ENCODE assay signal across 1 cellular context in genomic region chr14:68972507-68973272, GRCh38.
TF ChIP-seq lines count a peak whose summit lies in the region.

No MANE protein-coding gene starts in this region.

TF ChIP-seq in HepG2, 621 proteins besides CTCF, POLR2A, EP300 and RAD21 (continued from another document and continues in another):
- TF ChIP-seq ZBED4 (CRISPR knock-in tag; IDR thresholded peaks at IDR 0.05; ENCODE audit: borderline replicate concordance) (no peak), ZFP91 (CRISPR knock-in tag; IDR thresholded peaks at IDR 0.05; ENCODE audit: borderline replicate concordance) (no peak), PPARG (CRISPR knock-in tag; conservative IDR thresholded peaks at IDR 0.05) (no peak), ZBTB1 (CRISPR knock-in tag; IDR thresholded peaks at IDR 0.05; ENCODE audit: borderline replicate concordance) (no peak), U2AF2 (IDR thresholded peaks at IDR 0.05; ENCODE audit: low read depth, low read length) (no peak), ZNF747 (CRISPR knock-in tag; IDR thresholded peaks at IDR 0.05; ENCODE audit: borderline replicate concordance) (no peak), ELF3 (CRISPR knock-in tag; IDR thresholded peaks at IDR 0.05) (no peak), MAFF (IDR thresholded peaks at IDR 0.05; ENCODE audit: low read depth, low read length) (no peak), PHF21A (CRISPR knock-in tag; IDR thresholded peaks at IDR 0.05) (0 out of 2 replicates have a peak, but pooled peaks have one; percentile 22), ZSCAN31 (CRISPR knock-in tag; IDR thresholded peaks at IDR 0.05; ENCODE audit: low read depth) (no peak), RXRB (CRISPR knock-in tag; IDR thresholded peaks at IDR 0.05; ENCODE audit: borderline replicate concordance) (no peak), PCBP2 (optimal IDR thresholded peaks at IDR 0.05; ENCODE audit: low read depth, low read length, poor library complexity, severe bottlenecking) (no peak), ZNF782 (CRISPR knock-in tag; IDR thresholded peaks at IDR 0.05; ENCODE audit: borderline replicate concordance) (no peak), ZNF280D (CRISPR knock-in tag; IDR thresholded peaks at IDR 0.05) (no peak), SOX13 (IDR thresholded peaks at IDR 0.05) (no peak), SOX13 (CRISPR knock-in tag; conservative IDR thresholded peaks at IDR 0.05 in 1 of 2, IDR thresholded peaks at IDR 0.05 in 1 of 2) (peak in 1 of 2 experiments; percentile 17; a peak in 1 of 4 replicates), NR2F6 (IDR thresholded peaks at IDR 0.05) (no peak), NR2F6 (CRISPR knock-in tag; IDR thresholded peaks at IDR 0.05) (no peak), ZNF709 (CRISPR knock-in tag; IDR thresholded peaks at IDR 0.05) (no peak), GPBP1L1 (CRISPR knock-in tag; IDR thresholded peaks at IDR 0.05) (no peak), SOX6 (IDR thresholded peaks at IDR 0.05) (no peak), SOX6 (CRISPR knock-in tag; IDR thresholded peaks at IDR 0.05) (no peak), KAT2B (IDR thresholded peaks at IDR 0.05; ENCODE audit: borderline replicate concordance, low read depth, low read length) (no peak), RAD51 (IDR thresholded peaks at IDR 0.05; ENCODE audit: borderline replicate concordance) (no peak), GPN1 (CRISPR knock-in tag; IDR thresholded peaks at IDR 0.05; ENCODE audit: borderline replicate concordance) (no peak), NFAT5 (CRISPR knock-in tag; IDR thresholded peaks at IDR 0.05) (no peak), TRAFD1 (CRISPR knock-in tag; IDR thresholded peaks at IDR 0.05; ENCODE audit: borderline replicate concordance) (no peak), GATAD2A (CRISPR knock-in tag; IDR thresholded peaks at IDR 0.05) (0 out of 2 replicates have a peak, but pooled peaks have one; percentile 40), TEAD2 (CRISPR knock-in tag; IDR thresholded peaks at IDR 0.05) (no peak), EED (CRISPR knock-in tag; IDR thresholded peaks at IDR 0.05) (no peak), CREB1 (IDR thresholded peaks at IDR 0.05) (no peak), CREB1 (CRISPR knock-in tag; IDR thresholded peaks at IDR 0.05) (peak; percentile 22; the same call in 1 of the 2 replicates), CBX1 (IDR thresholded peaks at IDR 0.05; ENCODE audit: low read depth) (no peak), ZNF557 (CRISPR knock-in tag; IDR thresholded peaks at IDR 0.05) (no peak), FOXO1 (CRISPR knock-in tag; IDR thresholded peaks at IDR 0.05) (no peak), ZNF629 (CRISPR knock-in tag; conservative IDR thresholded peaks at IDR 0.05) (peak; percentile 71), RARA (CRISPR knock-in tag; IDR thresholded peaks at IDR 0.05) (0 out of 2 replicates have a peak, but pooled peaks have one; percentile 17), BRF2 (CRISPR knock-in tag; IDR thresholded peaks at IDR 0.05) (no peak), RFX1 (IDR thresholded peaks at IDR 0.05) (no peak), TEF (CRISPR knock-in tag; IDR thresholded peaks at IDR 0.05) (0 out of 2 replicates have a peak, but pooled peaks have one; percentile 51), RBFOX2 (IDR thresholded peaks at IDR 0.05; ENCODE audit: low read depth, low read length) (0 out of 2 replicates have a peak, but pooled peaks have one; percentile 24), HOXD1 (CRISPR knock-in tag; IDR thresholded peaks at IDR 0.05) (no peak), NFRKB (IDR thresholded peaks at IDR 0.05) (no peak), E2F5 (CRISPR knock-in tag; conservative IDR thresholded peaks at IDR 0.05) (no peak), ZNF883 (CRISPR knock-in tag; IDR thresholded peaks at IDR 0.05; ENCODE audit: not compliant biosample characterization) (no peak)
